In genomic region chr17:79192503-79193500, GRCh38 we compare ENCODE assay signal across 9 cellular contexts.
DNase-seq lines count a peak whose midpoint lies in the region; ATAC-seq and TF ChIP-seq lines count a peak whose summit lies in the region.
"Had no signal": no experiment of that assay in that cellular context is flagged by ENCODE, and none has a peak within 500 bp of the region (broad histone marks: within the 10 kb centered on the region; RNA-seq: fewer than 3 reads in every experiment).

No MANE protein-coding gene starts in this region.

- 15% methylated on average over 23 of the region's 23 CpGs for WGBS in smooth muscle cell (ENCODE audit: low lambda C conversion rate)

- DNase-seq in NCI-H82 (lab: John Stamatoyannopoulos, UW) (peak; percentile 81), NCI-H82 treated with DMSO at 0.1 percent for 48 hours (lab: John Stamatoyannopoulos, UW; ENCODE audit: unreplicated experiment) (no peak), SJCRH30 (peak; percentile 64 to 82), fibroblast of lung (ENCODE audit: low read depth in 2 of 2) (peak; percentile 12 to 23), smooth muscle cell (lab: John Stamatoyannopoulos, UW; ENCODE audit: unreplicated experiment) (peak; percentile 32)
- DNase-seq: naive B cell had no signal

- H3K4me2 ChIP-seq in fibroblast of lung (ENCODE audit: extremely low read depth, insufficient read depth, low read length) (no peak overlapping the region), smooth muscle cell (no peak overlapping the region)

- H3K27me3 ChIP-seq in SJCRH30 (peaks cover 50% of the 10 kb centered on the region), fibroblast of lung (ENCODE audit: control insufficient read depth, insufficient read depth, low read length) (no peaks in the 10 kb centered on the region), smooth muscle cell (ENCODE audit: low read depth) (peaks cover 44% of the 10 kb centered on the region)

- H3K79me2 ChIP-seq in fibroblast of lung (ENCODE audit: control insufficient read depth, insufficient read depth, low read length) (no peaks in the 10 kb centered on the region), smooth muscle cell (ENCODE audit: low read depth) (no peaks in the 10 kb centered on the region)

- ATAC-seq in GM18505 (IDR thresholded peaks at IDR 0.05; ENCODE audit: unreplicated experiment), result no peak
- ATAC-seq in HG02798 (IDR thresholded peaks at IDR 0.05; ENCODE audit: poor library complexity, unreplicated experiment), result no peak
- ATAC-seq in HG02973 (IDR thresholded peaks at IDR 0.05; ENCODE audit: unreplicated experiment), result no peak

- H3K9me3 ChIP-seq in SJCRH30 (replicated peaks) (no peaks in the 10 kb centered on the region), fibroblast of lung (ENCODE audit: control insufficient read depth, insufficient read depth, low read depth, low read length) (no peaks in the 10 kb centered on the region), smooth muscle cell (replicated peaks; ENCODE audit: low read depth) (no peaks in the 10 kb centered on the region)

- H2AFZ ChIP-seq in fibroblast of lung (ENCODE audit: low read length) (no peak overlapping the region), smooth muscle cell (ENCODE audit: low read depth) (no peak overlapping the region)

- H3K9ac ChIP-seq in fibroblast of lung (ENCODE audit: insufficient read depth, low read length) (no peak overlapping the region), smooth muscle cell (ENCODE audit: low read depth) (no peak overlapping the region)

- no peak overlapping the region for H3K4me3 ChIP-seq in SJCRH30
- no peak overlapping the region for H3K4me3 ChIP-seq in fibroblast of lung (replicated peaks in 1 of 4; ENCODE audit: control extremely low read depth in 1 of 4, insufficient read depth in 1 of 4, low read depth in 3 of 4, low read length in 4 of 4)
- H3K4me3 ChIP-seq in smooth muscle cell, result no peak overlapping the region

- H3K4me1 ChIP-seq in SJCRH30 (no peaks in the 10 kb centered on the region), fibroblast of lung (ENCODE audit: control insufficient read depth, extremely low read depth, insufficient read depth, low read length) (no peaks in the 10 kb centered on the region), smooth muscle cell (ENCODE audit: low read depth) (peaks cover 11% of the 10 kb centered on the region)

- H3K36me3 ChIP-seq in SJCRH30, result no peaks in the 10 kb centered on the region
- no peaks in the 10 kb centered on the region for H3K36me3 ChIP-seq in fibroblast of lung (ENCODE audit: control insufficient read depth, insufficient read depth, low read length)
- H3K36me3 ChIP-seq in smooth muscle cell (ENCODE audit: low read depth), result no peaks in the 10 kb centered on the region

- no peak for TF ChIP-seq CTCF in fibroblast of lung (conservative IDR thresholded peaks at IDR 0.05 in 1 of 2, IDR thresholded peaks at IDR 0.05 in 1 of 2; ENCODE audit: low read depth in 1 of 2, low read length in 2 of 2)
- no peak for TF ChIP-seq CTCF in smooth muscle cell (IDR thresholded peaks at IDR 0.05; ENCODE audit: borderline replicate concordance, insufficient read depth, poor library complexity, severe bottlenecking)

- H3F3A ChIP-seq in smooth muscle cell (ENCODE audit: low read depth), result no peaks in the 10 kb centered on the region

- H3K27ac ChIP-seq in SJCRH30, result no peak overlapping the region
- H3K27ac ChIP-seq in fibroblast of lung (ENCODE audit: insufficient read depth, low read length), result no peak overlapping the region
- no peak overlapping the region for H3K27ac ChIP-seq in smooth muscle cell (ENCODE audit: low read depth)

- no peaks in the 10 kb centered on the region for H4K20me1 ChIP-seq in fibroblast of lung (ENCODE audit: control insufficient read depth, extremely low read depth, insufficient read depth, low read length)
- H4K20me1 ChIP-seq in smooth muscle cell (ENCODE audit: low read depth), result no peaks in the 10 kb centered on the region

- TF ChIP-seq POLR2A in GM18505 (IDR thresholded peaks at IDR 0.05; ENCODE audit: borderline replicate concordance, extremely low read depth, insufficient read depth, insufficient read length), result no peak
